In genomic region chr17:18087610-18088491, GRCh38 we compare ENCODE assay signal across 8 cellular contexts. TPM values are rescaled to one million over a fixed set of nuclear protein-coding genes. Genes with fewer than 3 reads are reported as not detected.
DNase-seq lines count a peak whose midpoint lies in the region; ATAC-seq, FAIRE-seq and TF ChIP-seq lines count a peak whose summit lies in the region.

A gene with protein sequence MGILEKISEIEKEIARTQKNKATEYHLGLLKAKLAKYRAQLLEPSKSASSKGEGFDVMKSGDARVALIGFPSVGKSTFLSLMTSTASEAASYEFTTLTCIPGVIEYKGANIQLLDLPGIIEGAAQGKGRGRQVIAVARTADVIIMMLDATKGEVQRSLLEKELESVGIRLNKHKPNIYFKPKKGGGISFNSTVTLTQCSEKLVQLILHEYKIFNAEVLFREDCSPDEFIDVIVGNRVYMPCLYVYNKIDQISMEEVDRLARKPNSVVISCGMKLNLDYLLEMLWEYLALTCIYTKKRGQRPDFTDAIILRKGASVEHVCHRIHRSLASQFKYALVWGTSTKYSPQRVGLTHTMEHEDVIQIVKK (plus strand): TSS chr17:18087948. CDS start chr17:18088024, 76 bp downstream.

- H3K4me1 ChIP-seq in HUES48 (ENCODE audit: control insufficient read depth, insufficient read depth, low read length) (no peaks in the 10 kb centered on the region), OCI-LY3 (ENCODE audit: low read length) (no peaks in the 10 kb centered on the region), endothelial cell of umbilical vein (ENCODE audit: control insufficient read depth, extremely low read depth, insufficient read depth, low read length) (peaks cover 8% of the 10 kb centered on the region)

- H4K20me1 ChIP-seq in OCI-LY3 (ENCODE audit: insufficient read depth, low read length) (no peaks in the 10 kb centered on the region), endothelial cell of umbilical vein (replicated peaks; ENCODE audit: control insufficient read depth, extremely low read depth, insufficient read depth, low read length) (no peaks in the 10 kb centered on the region)

- H3K36me3 ChIP-seq in HUES48 (ENCODE audit: control insufficient read depth, insufficient read depth, low read length) (0 out of 2 replicates have a peak, but pooled peaks cover 9% of the 10 kb centered on the region), OCI-LY3 (replicated peaks; ENCODE audit: low read depth, low read length) (no peaks in the 10 kb centered on the region), endothelial cell of umbilical vein (ENCODE audit: control insufficient read depth in 2 of 2, extremely low read depth in 1 of 2, insufficient read depth in 2 of 2, low read length in 2 of 2) (no peaks in the 10 kb centered on the region)

- dilution Hi-C loops in endothelial cell of umbilical vein (cut with MboI; ENCODE audit: extremely low pct_ligation_motif_present, low sequenced_read_pairs) = no loop called here

- H3K4me3 ChIP-seq in HUES48 (ENCODE audit: low read depth, low read length) (peak within 1 kb of the TSS; percentile 86), OCI-LY3 (ENCODE audit: low read length) (peak within 1 kb of the TSS; percentile 92), endothelial cell of umbilical vein (replicated peaks in 1 of 3; ENCODE audit: insufficient read depth in 1 of 3, low read depth in 1 of 3, low read length in 3 of 3) (peak within 1 kb of the TSS; percentile 64 to 82 (median 72))

- H3K79me2 ChIP-seq in OCI-LY3 (ENCODE audit: low read length) (peaks cover 22% of the 10 kb centered on the region), endothelial cell of umbilical vein (ENCODE audit: control insufficient read depth, insufficient read depth, low read length) (peaks cover 19% of the 10 kb centered on the region)

- BruUV-seq in endothelial cell of umbilical vein (replicated peaks; lab: Mats Ljungman, UMichigan) = TSS peak; percentile 78

- H3K9ac ChIP-seq in HUES48 (ENCODE audit: low read depth, low read length) (peak within 1 kb of the TSS; percentile 69), OCI-LY3 (ENCODE audit: low read length) (peak within 1 kb of the TSS; percentile 88), endothelial cell of umbilical vein (replicated peaks; ENCODE audit: extremely low read depth, insufficient read depth, low read length) (peak within 1 kb of the TSS; percentile 68)

- ATAC-seq in GM21381 (IDR thresholded peaks at IDR 0.05; ENCODE audit: unreplicated experiment) = peak; percentile 92

- no peaks in the 10 kb centered on the region for H3K9me1 ChIP-seq in endothelial cell of umbilical vein (replicated peaks; ENCODE audit: control insufficient read depth, extremely low read depth, insufficient read depth, low read length)

- peak; percentile 87 for FAIRE-seq in endothelial cell of umbilical vein (lab: Jason Lieb, UNC)

- TF ChIP-seq CTCF in OCI-LY3 (IDR thresholded peaks at IDR 0.05; ENCODE audit: low read depth, low read length) (no peak), endothelial cell of umbilical vein (IDR thresholded peaks at IDR 0.05; ENCODE audit: extremely low read depth in 1 of 2, insufficient read depth in 1 of 2, low read depth in 1 of 2, low read length in 2 of 2) (no peak)

- intact Hi-C loops in endothelial cell of umbilical vein (cut with micrococcal nuclease) = no loop called here

- CTCF ChIA-PET in endothelial cell of umbilical vein (lab: Charles Lee) = no interaction called here

- H3K9me3 ChIP-seq in HUES48 (ENCODE audit: control insufficient read depth, insufficient read depth, low read length) = no peaks in the 10 kb centered on the region
- H3K9me3 ChIP-seq in OCI-LY3 (ENCODE audit: insufficient read depth, low read length) = no peaks in the 10 kb centered on the region
- H3K9me3 ChIP-seq in endothelial cell of umbilical vein (replicated peaks; ENCODE audit: control insufficient read depth, insufficient read depth, low read length) = no peaks in the 10 kb centered on the region

- H3K27ac ChIP-seq in HUES48 (ENCODE audit: low read depth, low read length) = peak within 1 kb of the TSS; percentile 76
- peak within 1 kb of the TSS; percentile 34 for H3K27ac ChIP-seq in OCI-LY3 (ENCODE audit: low read length)
- H3K27ac ChIP-seq in endothelial cell of umbilical vein (ENCODE audit: insufficient read depth, low read depth, low read length) = peak within 1 kb of the TSS; percentile 53

- POLR2A ChIA-PET in endothelial cell of umbilical vein (lab: Charles Lee) = no interaction called here

- H3K4me2 ChIP-seq in OCI-LY3 (ENCODE audit: low read length) (peak within 1 kb of the TSS; percentile 75), endothelial cell of umbilical vein (ENCODE audit: insufficient read depth, low read length) (peak within 1 kb of the TSS; percentile 90)

- DNase-seq in COR-L47 (lab: John Stamatoyannopoulos, UW) (peak; percentile 67), endothelial cell of umbilical vein (ENCODE audit: low read depth, low spot score) (peak; percentile 95), midbrain (lab: John Stamatoyannopoulos, UW) (peak; percentile 93)
- peak; percentile 98 for DNase-seq in activated CD8-positive, alpha-beta memory T cell treated with anti-CD3 and anti-CD28 coated beads, Interleukin-2, amount 50 U/mL, for 48 hours
- peak; percentile 81 to 83 for DNase-seq in stimulated activated CD8-positive, alpha-beta memory T cell treated with anti-CD3 and anti-CD28 coated beads, Interleukin-15, amount 100 ng/mL, for 48 hours (ENCODE audit: low read depth in 2 of 2)

- H3K27me3 ChIP-seq in HUES48 (ENCODE audit: control insufficient read depth, insufficient read depth, low read length) (no peaks in the 10 kb centered on the region), OCI-LY3 (ENCODE audit: low read depth, low read length) (no peaks in the 10 kb centered on the region), endothelial cell of umbilical vein (ENCODE audit: control insufficient read depth in 2 of 2, insufficient read depth in 2 of 2, low read length in 2 of 2) (no peaks in the 10 kb centered on the region)

- H2AFZ ChIP-seq in OCI-LY3 (ENCODE audit: low read depth, low read length) (no peak within 1 kb of the TSS; the same call in 1 of the 2 replicates), endothelial cell of umbilical vein (ENCODE audit: low read depth, low read length) (peak within 1 kb of the TSS; percentile 71)

- TF ChIP-seq POLR2A in endothelial cell of umbilical vein (IDR thresholded peaks at IDR 0.05; ENCODE audit: low read depth, low read length) = peak; percentile 54

TF ChIP-seq in endothelial cell of umbilical vein, 7 proteins besides CTCF, POLR2A, EP300 and RAD21:
- peak; percentile 59 for TF ChIP-seq MYC (IDR thresholded peaks at IDR 0.05; ENCODE audit: low read depth, low read length)
- no peak for TF ChIP-seq JUN (IDR thresholded peaks at IDR 0.05; ENCODE audit: borderline replicate concordance, insufficient read depth, insufficient read length, low read depth)
- no peak for TF ChIP-seq EZH2 (IDR thresholded peaks at IDR 0.05; ENCODE audit: borderline replicate concordance, low read depth, low read length, severe bottlenecking)
- TF ChIP-seq POLR2AphosphoS5 (IDR thresholded peaks at IDR 0.05; ENCODE audit: insufficient read depth, low read depth, low read length) = peak; percentile 92
- TF ChIP-seq GATA2 (IDR thresholded peaks at IDR 0.05; ENCODE audit: insufficient read depth, insufficient read length, low read depth, low read length) = no peak
- no peak for TF ChIP-seq FOS (IDR thresholded peaks at IDR 0.05; ENCODE audit: borderline replicate concordance, insufficient read depth, low read length)
- TF ChIP-seq, protein P1, sequence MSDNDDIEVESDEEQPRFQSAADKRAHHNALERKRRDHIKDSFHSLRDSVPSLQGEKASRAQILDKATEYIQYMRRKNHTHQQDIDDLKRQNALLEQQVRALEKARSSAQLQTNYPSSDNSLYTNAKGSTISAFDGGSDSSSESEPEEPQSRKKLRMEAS (IDR thresholded peaks at IDR 0.05; ENCODE audit: insufficient read depth, insufficient read length) = peak; percentile 56
TF ChIP-seq in endothelial cell of umbilical vein: peak in this region for 3.

RNA-seq across cellular contexts. Expression of the gene that starts here (rescaled TPM):
- total RNA-seq in endothelial cell of umbilical vein = 55.4 and 60.4 TPM in 2 replicates
- polyA plus RNA-seq in endothelial cell of umbilical vein = 46.5 and 50.2 TPM in 2 replicates
- polyA plus RNA-seq in endothelial cell of umbilical vein (2011; cell fraction: cytosol; rRNA removed) = 39.1 and 42.7 TPM in 2 replicates
- polyA plus RNA-seq in endothelial cell of umbilical vein (2011; cell fraction: nucleus; rRNA removed) = 122 and 127 TPM in 2 replicates
- polyA plus RNA-seq in endothelial cell of umbilical vein (2012) = 49.2 and 57.3 TPM in 2 replicates
- polyA minus RNA-seq in endothelial cell of umbilical vein = 47.3 and 54.1 TPM in 2 replicates
- polyA minus RNA-seq in endothelial cell of umbilical vein (2011; cell fraction: cytosol; rRNA and poly(A)+ RNA removed) = 21.8 TPM
- polyA minus RNA-seq in endothelial cell of umbilical vein (2011; cell fraction: nucleus; rRNA and poly(A)+ RNA removed) = 46.3 and 52.4 TPM in 2 replicates

Comparison
In these comparisons a context has a peak if more than half of its experiments do, and no peak if none do; other contexts are left out.
1. Peak in every context shown above with its lines: DNase-seq, ATAC-seq, H3K4me3 ChIP-seq and H3K27ac ChIP-seq.